Comparison of ENCODE assay signal across 8 cellular contexts in the genomic region with DNA sequence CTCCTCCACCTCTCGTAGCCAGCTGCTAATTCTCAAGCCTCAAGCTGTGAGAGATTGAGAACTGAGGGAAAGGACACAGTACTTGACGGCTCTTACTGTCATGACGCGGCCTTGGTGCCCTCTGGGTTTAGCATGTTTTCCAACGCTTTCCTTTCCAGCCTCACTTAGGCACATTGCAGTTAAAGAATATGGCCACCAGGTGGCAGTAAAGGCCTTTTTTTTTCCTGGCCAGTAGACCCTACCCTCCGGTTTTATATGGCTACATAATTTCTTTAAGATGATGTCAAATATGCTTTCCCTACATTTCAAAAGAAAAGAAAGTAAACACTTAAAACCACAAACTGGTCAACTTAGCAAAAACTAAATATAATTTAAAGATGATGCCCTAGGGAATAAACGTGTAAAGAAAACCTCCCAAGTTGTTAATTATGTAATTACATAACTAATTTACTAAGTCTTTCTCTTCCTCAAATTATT. TPM values are rescaled to one million over a fixed set of nuclear protein-coding genes. Genes with fewer than 3 reads are reported as not detected.
DNase-seq lines count a peak whose midpoint lies in the region; ATAC-seq and TF ChIP-seq lines count a peak whose summit lies in the region.

No MANE protein-coding gene starts in this region.

- H3K4me1 ChIP-seq in DOHH2 (ENCODE audit: control insufficient read depth, low read length) (peaks cover 49% of the 10 kb centered on the region), KMS-11 (ENCODE audit: low read depth, poor library complexity, severe bottlenecking) (peaks cover 23% of the 10 kb centered on the region), OCI-LY3 (ENCODE audit: low read length) (peaks cover 72% of the 10 kb centered on the region), fibroblast of lung (ENCODE audit: control insufficient read depth, extremely low read depth, insufficient read depth, low read length) (peaks cover 2% of the 10 kb centered on the region), neural progenitor cell (no peaks in the 10 kb centered on the region), upper lobe of left lung (peaks cover 0 to 6% (median 4%) of the 10 kb centered on the region in 4 donors)

- no peak overlapping the region for H3K4me3 ChIP-seq in DOHH2 (ENCODE audit: low read length)
- no peak overlapping the region for H3K4me3 ChIP-seq in KMS-11 (IDR thresholded peaks at IDR 0.05; ENCODE audit: insufficient read depth, low read depth, low read length)
- H3K4me3 ChIP-seq in OCI-LY3 (ENCODE audit: low read length), result peak overlapping the region; percentile 64
- H3K4me3 ChIP-seq in fibroblast of lung (replicated peaks in 1 of 4; ENCODE audit: control extremely low read depth in 1 of 4, insufficient read depth in 1 of 4, low read depth in 3 of 4, low read length in 4 of 4), result no peak overlapping the region
- no peak overlapping the region for H3K4me3 ChIP-seq in neural progenitor cell
- H3K4me3 ChIP-seq in upper lobe of left lung, result no peak overlapping the region

- no peaks in the 10 kb centered on the region for H3K27me3 Mint-ChIP-seq in neural progenitor cell (ENCODE audit: insufficient read depth, low read depth)

- no peaks in the 10 kb centered on the region for H3K9me3 Mint-ChIP-seq in neural progenitor cell

- H3K4me3 Mint-ChIP-seq in neural progenitor cell, result no peak overlapping the region

- peak overlapping the region; percentile 43 for H2AFZ ChIP-seq in KMS-11 (ENCODE audit: low read depth)
- peak overlapping the region; percentile 97 for H2AFZ ChIP-seq in OCI-LY3 (ENCODE audit: low read depth, low read length)
- peak overlapping the region; percentile 75 for H2AFZ ChIP-seq in fibroblast of lung (ENCODE audit: low read length)
- no peak overlapping the region for H2AFZ ChIP-seq in neural progenitor cell (replicated peaks)

- no peak overlapping the region for H3K27ac ChIP-seq in DOHH2 (ENCODE audit: low read depth, low read length)
- no peak overlapping the region for H3K27ac ChIP-seq in KMS-11
- H3K27ac ChIP-seq in OCI-LY3 (ENCODE audit: low read length), result peak overlapping the region; percentile 96
- H3K27ac ChIP-seq in fibroblast of lung (ENCODE audit: insufficient read depth, low read length), result no peak overlapping the region
- no peak overlapping the region for H3K27ac ChIP-seq in neural progenitor cell
- no peak overlapping the region for H3K27ac ChIP-seq in upper lobe of left lung

- ATAC-seq in upper lobe of left lung (ENCODE audit: low FRiP score in 2 of 2) (peak; percentile 87 to 92), HG02852 (IDR thresholded peaks at IDR 0.05; ENCODE audit: unreplicated experiment) (no peak)

- H3K36me3 ChIP-seq in DOHH2 (ENCODE audit: control insufficient read depth, low read length), result peaks cover 43% of the 10 kb centered on the region
- no peaks in the 10 kb centered on the region for H3K36me3 ChIP-seq in KMS-11 (ENCODE audit: insufficient read depth)
- peaks cover 4% of the 10 kb centered on the region for H3K36me3 ChIP-seq in OCI-LY3 (replicated peaks; ENCODE audit: low read depth, low read length)
- no peaks in the 10 kb centered on the region for H3K36me3 ChIP-seq in fibroblast of lung (ENCODE audit: control insufficient read depth, insufficient read depth, low read length)
- H3K36me3 ChIP-seq in neural progenitor cell, result no peaks in the 10 kb centered on the region
- H3K36me3 ChIP-seq in upper lobe of left lung, result no peaks in the 10 kb centered on the region

- H3K27me3 ChIP-seq in DOHH2 (ENCODE audit: control insufficient read depth, low read length) (no peaks in the 10 kb centered on the region), KMS-11 (ENCODE audit: insufficient read depth, low read depth) (no peaks in the 10 kb centered on the region), OCI-LY3 (ENCODE audit: low read depth, low read length) (no peaks in the 10 kb centered on the region), fibroblast of lung (ENCODE audit: control insufficient read depth, insufficient read depth, low read length) (no peaks in the 10 kb centered on the region), neural progenitor cell (no peaks in the 10 kb centered on the region), upper lobe of left lung (no peaks in the 10 kb centered on the region)

- WGBS in upper lobe of left lung, 2 donors, result 7 to 8% methylated on average over 7 of the region's 7 CpGs

- TF ChIP-seq CTCF in DOHH2 (IDR thresholded peaks at IDR 0.05; ENCODE audit: low read depth, low read length, poor library complexity, severe bottlenecking) (peak; percentile 91), KMS-11 (conservative IDR thresholded peaks at IDR 0.05; ENCODE audit: low read depth, low read length) (peak; percentile 99), OCI-LY3 (IDR thresholded peaks at IDR 0.05; ENCODE audit: low read depth, low read length) (peak; percentile 97), fibroblast of lung (conservative IDR thresholded peaks at IDR 0.05 in 1 of 2, IDR thresholded peaks at IDR 0.05 in 1 of 2; ENCODE audit: low read depth in 1 of 2, low read length in 2 of 2) (peak; percentile 69 to 77), neural progenitor cell (IDR thresholded peaks at IDR 0.05) (peak; percentile 90), upper lobe of left lung (IDR thresholded peaks at IDR 0.05) (peak; percentile 82 to 94 (median 87))

- TF ChIP-seq EP300 in upper lobe of left lung (IDR thresholded peaks at IDR 0.05), result no peak

- DNase-seq in activated T-cell treated with anti-CD3 and anti-CD28 coated beads for 1 hour (ENCODE audit: low read depth), result peak; percentile 29
- peak; percentile 63 to 90 for DNase-seq in fibroblast of lung (ENCODE audit: low read depth in 2 of 2)
- DNase-seq in neural progenitor cell (ENCODE audit: low spot score), result peak; percentile 79
- peak in 1 of 2 donors; percentile 75 for DNase-seq in upper lobe of left lung

- H3K79me2 ChIP-seq in DOHH2 (ENCODE audit: control insufficient read depth, low read length) (peaks cover 15% of the 10 kb centered on the region), KMS-11 (ENCODE audit: insufficient read depth, low read depth) (no peaks in the 10 kb centered on the region), OCI-LY3 (ENCODE audit: low read length) (no peaks in the 10 kb centered on the region), fibroblast of lung (ENCODE audit: control insufficient read depth, insufficient read depth, low read length) (no peaks in the 10 kb centered on the region), neural progenitor cell (ENCODE audit: low read depth) (no peaks in the 10 kb centered on the region)

- no peak for TF ChIP-seq POLR2A in upper lobe of left lung (IDR thresholded peaks at IDR 0.05)

- H3K9me2 ChIP-seq in DOHH2 (replicated peaks; ENCODE audit: control insufficient read depth, low read length), result no peaks in the 10 kb centered on the region

- H3K27ac Mint-ChIP-seq in neural progenitor cell, result peak overlapping the region; percentile 48

- peaks cover 7% of the 10 kb centered on the region for H3K4me1 Mint-ChIP-seq in neural progenitor cell

- no peaks in the 10 kb centered on the region for H3K9me3 ChIP-seq in DOHH2 (ENCODE audit: control insufficient read depth, insufficient read depth, low read length)
- no peaks in the 10 kb centered on the region for H3K9me3 ChIP-seq in OCI-LY3 (ENCODE audit: insufficient read depth, low read length)
- H3K9me3 ChIP-seq in fibroblast of lung (ENCODE audit: control insufficient read depth, insufficient read depth, low read depth, low read length), result no peaks in the 10 kb centered on the region
- H3K9me3 ChIP-seq in neural progenitor cell (ENCODE audit: low read depth), result no peaks in the 10 kb centered on the region
- no peaks in the 10 kb centered on the region for H3K9me3 ChIP-seq in upper lobe of left lung

- H3K4me2 ChIP-seq in DOHH2 (ENCODE audit: low read length) (peak overlapping the region; percentile 32), KMS-11 (peak overlapping the region; percentile 26; the same call in 1 of the 2 replicates), OCI-LY3 (ENCODE audit: low read length) (peak overlapping the region; percentile 86), fibroblast of lung (ENCODE audit: extremely low read depth, insufficient read depth, low read length) (peak overlapping the region; percentile 75), neural progenitor cell (no peak overlapping the region)

- peaks cover 12% of the 10 kb centered on the region for H3F3A ChIP-seq in DOHH2 (ENCODE audit: control insufficient read depth, insufficient read depth)
- H3F3A ChIP-seq in neural progenitor cell (ENCODE audit: low read depth), result no peaks in the 10 kb centered on the region

- H4K20me1 ChIP-seq in DOHH2 (ENCODE audit: control insufficient read depth, insufficient read depth, low read depth, low read length), result no peaks in the 10 kb centered on the region
- no peaks in the 10 kb centered on the region; the same call in 1 of the 2 replicates for H4K20me1 ChIP-seq in KMS-11 (ENCODE audit: insufficient read depth)
- no peaks in the 10 kb centered on the region for H4K20me1 ChIP-seq in OCI-LY3 (ENCODE audit: insufficient read depth, low read length)
- no peaks in the 10 kb centered on the region for H4K20me1 ChIP-seq in fibroblast of lung (ENCODE audit: control insufficient read depth, extremely low read depth, insufficient read depth, low read length)
- no peaks in the 10 kb centered on the region for H4K20me1 ChIP-seq in neural progenitor cell (ENCODE audit: low read depth)

- H3K9ac ChIP-seq in KMS-11 (no peak overlapping the region), OCI-LY3 (ENCODE audit: low read length) (peak overlapping the region; percentile 72), fibroblast of lung (ENCODE audit: insufficient read depth, low read length) (no peak overlapping the region), neural progenitor cell (no peak overlapping the region)

- no peaks in the 10 kb centered on the region for H3K36me3 Mint-ChIP-seq in neural progenitor cell

RNA-seq across cellular contexts. Expression of a gene that starts 56.8 kb away (rescaled TPM):
- total RNA-seq in fibroblast of lung (138 and 183 TPM in 2 replicates), neural progenitor cell (ENCODE audit: low replicate concordance) (322 and 441 TPM in 2 replicates), upper lobe of left lung (100 to 1,000 TPM in 5 of 6 donors, 10 to 100 TPM in 1; 94.3 to 330 (median 212) TPM)
- polyA plus RNA-seq in fibroblast of lung, result 307 and 384 TPM in 2 replicates
- 258 and 298 TPM in 2 replicates for polyA plus RNA-seq in fibroblast of lung (2012)
- polyA minus RNA-seq in fibroblast of lung (ENCODE audit: low replicate concordance), result 127 and 154 TPM in 2 replicates
